8 cellular contexts compared by ENCODE assay signal in genomic region chr17:37488607-37489196, GRCh38. TPM values are rescaled to one million over a fixed set of nuclear protein-coding genes. Genes with fewer than 3 reads are reported as not detected.
DNase-seq lines count a peak whose midpoint lies in the region; ATAC-seq and TF ChIP-seq lines count a peak whose summit lies in the region.

No MANE protein-coding gene starts in this region.

- no peaks in the 10 kb centered on the region for H4K20me1 ChIP-seq in OCI-LY1 (ENCODE audit: insufficient read depth, low read length)

- no peaks in the 10 kb centered on the region for H3K9me3 ChIP-seq in OCI-LY1 (ENCODE audit: low read length)

- ATAC-seq in HG03025 (IDR thresholded peaks at IDR 0.05; ENCODE audit: low FRiP score, unreplicated experiment), result peak; percentile 20
- no peak for ATAC-seq in HG03439 (IDR thresholded peaks at IDR 0.05; ENCODE audit: unreplicated experiment)

- peaks cover 37% of the 10 kb centered on the region for H3K4me1 ChIP-seq in OCI-LY1 (ENCODE audit: insufficient read depth, low read length, severe bottlenecking)

- H3K79me2 ChIP-seq in OCI-LY1 (ENCODE audit: insufficient read depth, low read length), result peaks cover 10% of the 10 kb centered on the region; the same call in 1 of the 2 replicates

- H3K36me3 Mint-ChIP-seq in nephron (ENCODE audit: low read depth), result no peaks in the 10 kb centered on the region

- no peaks in the 10 kb centered on the region for H3K36me3 ChIP-seq in OCI-LY1 (ENCODE audit: insufficient read depth, low read length)

- no peaks in the 10 kb centered on the region for H3K9me3 Mint-ChIP-seq in nephron

- peaks cover 7% of the 10 kb centered on the region for H3F3A ChIP-seq in OCI-LY1 (ENCODE audit: insufficient read depth, low read length)

- peak overlapping the region; percentile 94 to 97 (median 95) for H3K4me3 Mint-ChIP-seq in nephron

- H3K27me3 ChIP-seq in OCI-LY1 (ENCODE audit: insufficient read depth, low read length), result no peaks in the 10 kb centered on the region

- DNase-seq in Caki2 (ENCODE audit: low read depth), result peak; percentile 90
- peak; percentile 22 to 39 for DNase-seq in activated T-helper 1 cell treated with anti-CD3 and anti-CD28 coated beads, Interleukin-2, amount 50 U/mL, for 16 hours (ENCODE audit: low read depth in 1 of 2, low spot score in 1 of 2)
- DNase-seq in fibroblast of pulmonary artery (ENCODE audit: low read depth), result peak; percentile 90
- peak; percentile 57 for DNase-seq in stimulated activated naive CD4-positive, alpha-beta T cell treated with Interleukin-2 at 50 U/mL for 16 hours (lab: John Stamatoyannopoulos, UW)

- peak overlapping the region; percentile 69 for H3K9ac ChIP-seq in OCI-LY1 (ENCODE audit: low read length)

- H3K27ac ChIP-seq in OCI-LY1 (ENCODE audit: low read depth, low read length, poor library complexity, severe bottlenecking), result peak overlapping the region; percentile 72

- in situ Hi-C loops in Caki2 (cut with HindIII; ENCODE audit: low pct_unique_long_range_greater_than_20kb, low sequenced_read_pairs), result no loop called here

- H3K27me3 Mint-ChIP-seq in nephron (ENCODE audit: low read depth), result peaks cover 7% of the 10 kb centered on the region

- TF ChIP-seq CTCF in OCI-LY1 (IDR thresholded peaks at IDR 0.05; ENCODE audit: low read length), result no peak
- no peak for TF ChIP-seq CTCF in fibroblast of pulmonary artery (IDR thresholded peaks at IDR 0.05; ENCODE audit: low read length, missing control alignments)
- no peak for TF ChIP-seq CTCF in nephron (IDR thresholded peaks at IDR 0.05; ENCODE audit: unreplicated experiment in 3 of 3)

- H3K4me2 ChIP-seq in OCI-LY1 (ENCODE audit: low read length), result peak overlapping the region; percentile 87

- H2AFZ ChIP-seq in OCI-LY1 (ENCODE audit: low read length), result no peak overlapping the region

- H3K27ac Mint-ChIP-seq in nephron, result peak overlapping the region; percentile 17 to 88 (median 86)

- H3K9me2 ChIP-seq in OCI-LY1 (ENCODE audit: low read depth, low read length), result no peaks in the 10 kb centered on the region

- peaks cover 36% of the 10 kb centered on the region for H3K4me1 Mint-ChIP-seq in nephron

- H3K4me3 ChIP-seq in OCI-LY1 (ENCODE audit: low read depth, low read length, poor library complexity, severe bottlenecking) (peak overlapping the region; percentile 65), fibroblast of pulmonary artery (replicated peaks; ENCODE audit: low read depth, low read length) (peak overlapping the region; percentile 77)

RNA-seq across cellular contexts. Expression of gene DUSP14, which starts 1.0 kb away (rescaled TPM):
- 39.4 and 40.2 TPM in 2 replicates for total RNA-seq in Caki2 (2014; rRNA removed; shearing (Covaris generic); ENCODE audit: low replicate concordance)

Comparison
In these comparisons a context has a peak if more than half of its experiments do, and no peak if none do; other contexts are left out.
1. DNase-seq: peak in every context shown above with its lines; median percentile 90 in Caki2; 90 in fibroblast of pulmonary artery; 57 in stimulated activated naive CD4-positive, alpha-beta T cell treated with Interleukin-2 at 50 U/mL for 16 hours; 30 in activated T-helper 1 cell treated with anti-CD3 and anti-CD28 coated beads, Interleukin-2, amount 50 U/mL, for 16 hours.